22 cellular contexts compared by ENCODE assay signal in the genomic region with DNA sequence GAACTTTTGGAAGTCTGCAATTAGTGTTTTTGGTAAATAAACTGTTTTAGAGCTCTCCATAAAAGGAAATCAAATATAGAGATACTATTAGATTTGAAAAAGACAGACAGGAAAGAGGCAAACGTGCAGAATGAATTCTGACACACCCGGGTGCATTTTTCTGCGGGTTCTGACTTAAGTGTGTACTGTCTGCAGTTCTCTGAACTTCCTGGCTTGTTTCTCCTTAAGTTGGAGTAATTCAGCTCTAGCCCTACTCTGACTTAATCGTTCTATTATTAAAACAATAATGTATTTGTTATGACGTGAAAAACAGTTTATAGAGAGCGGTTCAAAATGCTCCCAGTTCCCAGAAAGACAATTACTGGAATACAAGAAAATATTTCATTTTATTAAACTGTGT.
DNase-seq lines count a peak whose midpoint lies in the region; ATAC-seq and TF ChIP-seq lines count a peak whose summit lies in the region.
"Had no signal": no experiment of that assay in that cellular context is flagged by ENCODE, and none has a peak within 500 bp of the region (broad histone marks: within the 10 kb centered on the region; RNA-seq: fewer than 3 reads in every experiment).

No MANE protein-coding gene starts in this region.

- H3K14ac ChIP-seq in mesenchymal stem cell (ENCODE audit: low read length in 2 of 2) = no peak overlapping the region

- H3K4me2 ChIP-seq in mesenchymal stem cell (ENCODE audit: low read length, poor library complexity, severe bottlenecking) (no peak overlapping the region), neural progenitor cell (no peak overlapping the region)

- H2BK5ac ChIP-seq in mesenchymal stem cell (ENCODE audit: low read depth, low read length, poor library complexity, severe bottlenecking) = no peak overlapping the region

- H3K4me1 Mint-ChIP-seq in neural progenitor cell = no peaks in the 10 kb centered on the region
- peaks cover 7% of the 10 kb centered on the region for H3K4me1 Mint-ChIP-seq in activated T-cell treated with anti-CD3 and anti-CD28 coated beads, Interleukin-2, amount 50 U/mL, for 72 hours (ENCODE audit: low read depth)

- TF ChIP-seq CTCF in coronary artery (IDR thresholded peaks at IDR 0.05) = no peak
- no peak for TF ChIP-seq CTCF in tibial artery (IDR thresholded peaks at IDR 0.05)
- no peak for TF ChIP-seq CTCF in neural progenitor cell (IDR thresholded peaks at IDR 0.05)

- peaks cover 5% of the 10 kb centered on the region for H3F3A ChIP-seq in neural progenitor cell (ENCODE audit: low read depth)

- no peaks in the 10 kb centered on the region for H3K9me3 Mint-ChIP-seq in neural progenitor cell
- no peaks in the 10 kb centered on the region for H3K9me3 Mint-ChIP-seq in activated T-cell treated with anti-CD3 and anti-CD28 coated beads, Interleukin-2, amount 50 U/mL, for 72 hours
- H3K9me3 Mint-ChIP-seq: activated T-helper 17 cell treated with anti-CD3 and anti-CD28 coated beads, Interleukin-2, amount 50 U/mL, for 72 hours; CD4-positive, alpha-beta memory T cell had no signal

- no peaks in the 10 kb centered on the region for H3K36me3 ChIP-seq in mesenchymal stem cell (ENCODE audit: control insufficient read depth in 1 of 2, insufficient read depth in 2 of 2, low read depth in 1 of 2, low read length in 2 of 2)
- no peaks in the 10 kb centered on the region for H3K36me3 ChIP-seq in tibial artery
- no peaks in the 10 kb centered on the region for H3K36me3 ChIP-seq in neural progenitor cell
- H3K36me3 ChIP-seq: cardiac muscle cell had no signal

- no peaks in the 10 kb centered on the region for H3K79me1 ChIP-seq in mesenchymal stem cell (replicated peaks; ENCODE audit: low read length, poor library complexity, severe bottlenecking)

- WGBS in mesenchymal stem cell = 71% methylated on average over 3 of the region's 6 CpGs

- H3K27me3 Mint-ChIP-seq in neural progenitor cell (ENCODE audit: insufficient read depth, low read depth) = no peaks in the 10 kb centered on the region
- H3K27me3 Mint-ChIP-seq in activated T-cell treated with anti-CD3 and anti-CD28 coated beads, Interleukin-2, amount 50 U/mL, for 72 hours (ENCODE audit: low read depth) = no peaks in the 10 kb centered on the region
- H3K27me3 Mint-ChIP-seq: activated CD8-positive, alpha-beta memory T cell treated with anti-CD3 and anti-CD28 coated beads, Interleukin-2, amount 10 ng/mL, durations not matched to agents 7 days and 5 days; activated T-helper 17 cell treated with anti-CD3 and anti-CD28 coated beads, Interleukin-2, amount 50 U/mL, for 72 hours; CD4-positive, alpha-beta memory T cell had no signal

- no peaks in the 10 kb centered on the region for H3K9me3 ChIP-seq in mesenchymal stem cell (ENCODE audit: control insufficient read depth, low read length)
- H3K9me3 ChIP-seq in tibial artery = no peaks in the 10 kb centered on the region
- H3K9me3 ChIP-seq in neural progenitor cell (ENCODE audit: low read depth) = no peaks in the 10 kb centered on the region
- H3K9me3 ChIP-seq: mucosa of descending colon, neutrophil, testis had no signal

- no peak overlapping the region for H3K18ac ChIP-seq in mesenchymal stem cell (ENCODE audit: low read depth in 1 of 2, low read length in 2 of 2)

- intact Hi-C loops in tibial artery (cut with DNase I; ENCODE audit: low total_unique reads) = loop anchor here (5.0 kb wide), 1 partner anchor 272 kb away; no protein-coding TSS in a partner anchor

- no peak overlapping the region for H4K8ac ChIP-seq in mesenchymal stem cell (ENCODE audit: low read length)

- peak; percentile 50 for ATAC-seq in HG02610 (IDR thresholded peaks at IDR 0.05; ENCODE audit: unreplicated experiment)
- no peak for ATAC-seq in activated T-cell treated with anti-CD3 and anti-CD28 coated beads, Interleukin-2, amount 50 U/mL, for 72 hours (replicated peaks in 1 of 2)
- ATAC-seq: activated CD8-positive, alpha-beta memory T cell treated with anti-CD3 and anti-CD28 coated beads, Interleukin-2, amount 10 ng/mL, durations not matched to agents 7 days and 5 days; activated T-helper 17 cell treated with anti-CD3 and anti-CD28 coated beads, Interleukin-2, amount 50 U/mL, for 72 hours; GM12878; left colon; mucosa of descending colon had no signal

- no peaks in the 10 kb centered on the region for H3K79me2 ChIP-seq in neural progenitor cell (ENCODE audit: low read depth)

- H2AFZ ChIP-seq in mesenchymal stem cell (ENCODE audit: low read depth, low read length) = no peak overlapping the region
- H2AFZ ChIP-seq in neural progenitor cell (replicated peaks) = no peak overlapping the region

- H3K27ac ChIP-seq in coronary artery (peak overlapping the region; percentile 44 to 59), mesenchymal stem cell (ENCODE audit: low read length, poor library complexity, severe bottlenecking) (no peak overlapping the region), tibial artery (peak overlapping the region; percentile 21 to 25), neural progenitor cell (no peak overlapping the region)
- H3K27ac ChIP-seq: cardiac muscle cell, neutrophil, testis had no signal

- H3K4me1 ChIP-seq in mesenchymal stem cell (ENCODE audit: control insufficient read depth, insufficient read depth, low read depth, low read length) = no peaks in the 10 kb centered on the region
- peaks cover 0 to 44% (median 0%) of the 10 kb centered on the region in 4 donors for H3K4me1 ChIP-seq in tibial artery
- H3K4me1 ChIP-seq in neural progenitor cell = peaks cover 9% of the 10 kb centered on the region
- H3K4me1 ChIP-seq: testis had no signal

- H4K91ac ChIP-seq in mesenchymal stem cell (ENCODE audit: low read length) = no peak overlapping the region

- peak overlapping the region; percentile 17 for H3K9ac ChIP-seq in mesenchymal stem cell (ENCODE audit: low read length)
- no peak overlapping the region for H3K9ac ChIP-seq in neural progenitor cell

- H2BK120ac ChIP-seq in mesenchymal stem cell (ENCODE audit: low read depth, low read length) = no peak overlapping the region

- DNase-seq in coronary artery (ENCODE audit: low spot score) = no peak
- DNase-seq in mesenchymal stem cell = no peak
- DNase-seq in tibial artery = no peak
- no peak for DNase-seq in activated effector memory CD4-positive, alpha-beta T cell treated with Interleukin-2 at 50 U/mL for 16 hours
- no peak for DNase-seq in neural progenitor cell (ENCODE audit: low spot score)
- DNase-seq in activated T-cell treated with anti-CD3 and anti-CD28 coated beads, Interleukin-2, amount 50 U/mL, for 72 hours = no peak
- DNase-seq: activated CD4-positive, alpha-beta T cell treated with anti-CD3 and anti-CD28 coated beads for 4 hours; activated CD8-positive, alpha-beta memory T cell treated with anti-CD3 and anti-CD28 coated beads, Interleukin-2, amount 10 ng/mL, durations not matched to agents 7 days and 5 days; CD4-positive, alpha-beta memory T cell; DMS153; KG1; left colon; mucosa of descending colon; NCI-H2171; NCI-H69; stimulated activated CD4-positive, alpha-beta T cell treated with anti-CD3 and anti-CD28 coated beads, Interleukin-15, amount 100 ng/mL, for 24 hours; testis had no signal

- no peak overlapping the region for H3K23ac ChIP-seq in mesenchymal stem cell (ENCODE audit: low read length in 2 of 2)

- no peaks in the 10 kb centered on the region for H4K20me1 ChIP-seq in neural progenitor cell (ENCODE audit: low read depth)

- H2BK15ac ChIP-seq in mesenchymal stem cell (ENCODE audit: low read depth, poor library complexity, severe bottlenecking) = no peak overlapping the region

- H3K4ac ChIP-seq in mesenchymal stem cell (ENCODE audit: low read depth in 1 of 2, low read length in 2 of 2) = no peak overlapping the region

- H3K27ac Mint-ChIP-seq in neural progenitor cell = no peak overlapping the region
- H3K27ac Mint-ChIP-seq in activated T-cell treated with anti-CD3 and anti-CD28 coated beads, Interleukin-2, amount 50 U/mL, for 72 hours = no peak overlapping the region
- H3K27ac Mint-ChIP-seq: activated CD8-positive, alpha-beta memory T cell treated with anti-CD3 and anti-CD28 coated beads, Interleukin-2, amount 10 ng/mL, durations not matched to agents 7 days and 5 days; activated T-helper 17 cell treated with anti-CD3 and anti-CD28 coated beads, Interleukin-2, amount 50 U/mL, for 72 hours had no signal

- H3K27me3 ChIP-seq in mesenchymal stem cell (ENCODE audit: control insufficient read depth in 1 of 2, insufficient read depth in 1 of 2, low read length in 2 of 2) (no peaks in the 10 kb centered on the region), tibial artery (no peaks in the 10 kb centered on the region), neural progenitor cell (no peaks in the 10 kb centered on the region)
- H3K27me3 ChIP-seq: cardiac muscle cell, neutrophil, testis had no signal

- no peak overlapping the region for H3K4me3 Mint-ChIP-seq in neural progenitor cell
- H3K4me3 Mint-ChIP-seq in activated T-cell treated with anti-CD3 and anti-CD28 coated beads, Interleukin-2, amount 50 U/mL, for 72 hours = no peak overlapping the region
- H3K4me3 Mint-ChIP-seq: activated CD8-positive, alpha-beta memory T cell treated with anti-CD3 and anti-CD28 coated beads, Interleukin-2, amount 10 ng/mL, durations not matched to agents 7 days and 5 days; activated T-helper 17 cell treated with anti-CD3 and anti-CD28 coated beads, Interleukin-2, amount 50 U/mL, for 72 hours had no signal

- H2AK5ac ChIP-seq in mesenchymal stem cell (ENCODE audit: low read length, severe bottlenecking) = no peak overlapping the region

- no peak overlapping the region for H2BK12ac ChIP-seq in mesenchymal stem cell (ENCODE audit: low read length in 2 of 2)

- H3K4me3 ChIP-seq in coronary artery (peak overlapping the region; percentile 58), mesenchymal stem cell (ENCODE audit: insufficient read depth in 1 of 2, low read depth in 1 of 2, low read length in 2 of 2) (no peak overlapping the region), tibial artery (peak overlapping the region in 1 of 2 donors; percentile 16), neural progenitor cell (no peak overlapping the region)
- H3K4me3 ChIP-seq: cardiac muscle cell, GM12878, mucosa of descending colon, testis had no signal

- H3K36me3 Mint-ChIP-seq in neural progenitor cell = no peaks in the 10 kb centered on the region
- peaks cover 0 to 10% of the 10 kb centered on the region in 2 donors for H3K36me3 Mint-ChIP-seq in activated T-cell treated with anti-CD3 and anti-CD28 coated beads, Interleukin-2, amount 50 U/mL, for 72 hours (ENCODE audit: insufficient read depth in 2 of 2)

Comparison
In these comparisons a context has a peak if more than half of its experiments do, and no peak if none do; other contexts are left out.
1. H3K27ac ChIP-seq: peak in coronary artery (2 of 2) and tibial artery (2 of 2); none in mesenchymal stem cell (single experiment) and neural progenitor cell (single experiment).